ENCODE assay signal across 12 cellular contexts in genomic region chr10:14378387-14378960, GRCh38.
"Had no signal": no experiment of that assay in that cellular context is flagged by ENCODE, and none has a peak within 500 bp of the region (broad histone marks: within the 10 kb centered on the region; RNA-seq: fewer than 3 reads in every experiment).

No MANE protein-coding gene starts in this region.

- H3K9me3 ChIP-seq: psoas muscle, spleen, testis had no signal

- H3K27me3 ChIP-seq: testis had no signal

- H3K4me1 ChIP-seq: psoas muscle had no signal

- H3K27ac ChIP-seq: psoas muscle, spleen, testis had no signal

- DNase-seq: activated CD4-positive, alpha-beta T cell treated with anti-CD3 and anti-CD28 coated beads, Interleukin-2, amount 10 ng/mL, durations not matched to agents 7 days and 5 days; activated CD8-positive, alpha-beta memory T cell treated with anti-CD3 and anti-CD28 coated beads for 24 hours; activated naive CD8-positive, alpha-beta T cell treated with anti-CD3 and anti-CD28 coated beads, Interleukin-2, amount 10 ng/mL, durations not matched to agents 7 days and 5 days; effector memory CD4-positive, alpha-beta T cell; foreskin melanocyte; immature natural killer cell; psoas muscle; spleen; stimulated activated naive CD8-positive, alpha-beta T cell treated with anti-CD3 and anti-CD28 coated beads, Interleukin-15, amount 100 ng/mL, for 72 hours; T-helper 9 cell; testis had no signal

- ATAC-seq: psoas muscle; sciatic nerve; stimulated activated naive CD8-positive, alpha-beta T cell treated with anti-CD3 and anti-CD28 coated beads, Interleukin-15, amount 100 ng/mL, for 72 hours had no signal

- H3K4me3 ChIP-seq: psoas muscle, spleen, testis had no signal

- H3K36me3 ChIP-seq: spleen had no signal
